ENCODE assay signal across 1 cellular context in the genomic region with DNA sequence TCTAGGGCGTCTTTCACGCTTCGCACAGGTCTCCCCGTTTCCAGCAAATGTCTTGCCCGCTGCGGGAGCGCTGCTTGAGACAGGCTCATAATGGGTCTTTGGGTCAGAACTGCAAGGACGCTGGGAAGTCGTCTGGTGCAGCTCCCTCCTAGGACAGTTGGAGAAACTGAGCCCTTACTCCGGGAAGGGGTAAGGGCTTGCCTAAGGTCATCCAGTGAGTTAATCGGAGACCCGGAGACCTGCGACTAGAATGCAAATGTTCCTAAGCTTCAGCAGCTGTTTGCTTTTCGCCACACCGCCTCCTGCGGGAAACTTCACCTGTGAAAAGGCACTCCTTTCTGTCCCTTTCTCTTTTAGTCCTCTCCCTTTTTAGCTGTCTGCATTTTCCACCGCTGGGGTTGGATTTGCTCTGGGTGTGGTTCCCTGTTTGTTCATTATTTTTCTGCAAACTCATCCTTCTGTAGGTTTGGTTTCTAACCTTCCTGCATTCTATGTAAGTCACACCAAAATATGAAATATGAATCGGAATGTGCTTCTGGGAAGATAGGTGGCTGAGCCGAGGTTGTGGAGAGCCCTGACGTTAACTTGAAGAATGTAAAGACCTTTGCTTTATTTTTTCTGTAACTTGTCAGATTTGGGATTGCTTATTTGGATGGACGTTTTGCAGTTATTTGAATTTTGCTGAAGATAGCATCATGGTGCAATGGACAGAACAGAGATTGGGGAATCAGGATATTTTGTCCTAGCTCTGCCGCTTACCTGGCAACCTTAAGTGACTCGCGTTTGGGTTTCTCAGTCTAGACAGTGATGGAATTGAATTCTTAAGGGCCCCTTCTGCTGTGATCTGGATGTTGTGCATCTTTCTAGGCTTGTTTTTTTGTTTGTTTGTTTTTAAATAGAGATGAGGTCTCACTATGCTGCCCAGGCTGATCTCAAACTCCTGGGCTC.
TF ChIP-seq lines count a peak whose summit lies in the region.

No MANE protein-coding gene starts in this region.

TF ChIP-seq in IMR-90, 13 proteins besides CTCF, POLR2A, EP300 and RAD21 (continued from another document):
- TF ChIP-seq, protein P1, sequence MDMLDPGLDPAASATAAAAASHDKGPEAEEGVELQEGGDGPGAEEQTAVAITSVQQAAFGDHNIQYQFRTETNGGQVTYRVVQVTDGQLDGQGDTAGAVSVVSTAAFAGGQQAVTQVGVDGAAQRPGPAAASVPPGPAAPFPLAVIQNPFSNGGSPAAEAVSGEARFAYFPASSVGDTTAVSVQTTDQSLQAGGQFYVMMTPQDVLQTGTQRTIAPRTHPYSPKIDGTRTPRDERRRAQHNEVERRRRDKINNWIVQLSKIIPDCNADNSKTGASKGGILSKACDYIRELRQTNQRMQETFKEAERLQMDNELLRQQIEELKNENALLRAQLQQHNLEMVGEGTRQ (IDR thresholded peaks at IDR 0.05; ENCODE audit: low read depth, low read length): no peak
- TF ChIP-seq MXI1 (IDR thresholded peaks at IDR 0.05; ENCODE audit: borderline replicate concordance, low read depth, low read length) (no peak), FOS (IDR thresholded peaks at IDR 0.05; ENCODE audit: low read depth, low read length) (no peak), MAFK (IDR thresholded peaks at IDR 0.05; ENCODE audit: low read depth, low read length) (no peak), RFX5 (IDR thresholded peaks at IDR 0.05; ENCODE audit: low read depth, low read length) (no peak), MAZ (IDR thresholded peaks at IDR 0.05; ENCODE audit: borderline replicate concordance, low read depth, low read length) (no peak), BHLHE40 (IDR thresholded peaks at IDR 0.05; ENCODE audit: low read depth, low read length) (no peak)
